1 cellular context compared by ENCODE assay signal in the genomic region with DNA sequence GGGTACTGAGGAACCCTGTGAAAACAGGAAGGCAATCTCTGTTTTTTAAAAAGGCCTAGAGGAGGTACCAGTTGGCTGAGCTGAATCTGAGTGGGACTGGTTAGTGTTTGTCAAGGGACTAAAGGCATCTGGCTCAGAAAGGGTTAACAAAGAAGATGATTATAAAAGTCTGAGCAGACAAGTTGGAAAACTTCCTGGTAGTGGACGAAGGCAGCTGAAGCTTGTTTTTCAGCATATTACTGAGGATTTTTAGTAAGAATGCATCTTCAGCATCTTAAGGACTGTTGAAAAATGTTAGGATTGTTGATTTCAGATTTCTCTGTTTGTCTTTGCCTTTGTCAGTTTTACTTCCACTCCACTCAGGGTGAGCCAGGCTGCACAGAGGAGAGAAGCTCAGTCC.
TF ChIP-seq lines count a peak whose summit lies in the region.

No MANE protein-coding gene starts in this region.

TF ChIP-seq in HepG2, 621 proteins besides CTCF, POLR2A, EP300 and RAD21:
- TF ChIP-seq ZMYM3 (CRISPR knock-in tag; IDR thresholded peaks at IDR 0.05) = no peak
- no peak for TF ChIP-seq HNRNPL (IDR thresholded peaks at IDR 0.05; ENCODE audit: low read depth, low read length)
- peak; percentile 72 for TF ChIP-seq ZNF652 (CRISPR knock-in tag; IDR thresholded peaks at IDR 0.05; ENCODE audit: borderline replicate concordance, low read depth)
